18 cellular contexts compared by ENCODE assay signal in genomic region chr9:6611891-6612290, GRCh38. TPM values are rescaled to one million over a fixed set of nuclear protein-coding genes. Genes with fewer than 3 reads are reported as not detected.
DNase-seq lines count a peak whose midpoint lies in the region; ATAC-seq, FAIRE-seq and TF ChIP-seq lines count a peak whose summit lies in the region.
"Had no signal": no experiment of that assay in that cellular context is flagged by ENCODE, and none has a peak within 500 bp of the region (broad histone marks: within the 10 kb centered on the region; RNA-seq: fewer than 3 reads in every experiment).

No MANE protein-coding gene starts in this region.

- POLR2A ChIA-PET in CD8-positive, alpha-beta memory T cell (lab: Charles Lee), result no interaction called here

- no peaks in the 10 kb centered on the region for H3K36me3 ChIP-seq in CD8-positive, alpha-beta memory T cell (ENCODE audit: insufficient read depth, low read length)
- H3K36me3 ChIP-seq: BE2C had no signal

- peak overlapping the region; percentile 43 for H3K27ac Mint-ChIP-seq in progenitor cell of endocrine pancreas
- no peak overlapping the region for H3K27ac Mint-ChIP-seq in CD8-positive, alpha-beta memory T cell
- H3K27ac Mint-ChIP-seq in nephron progenitor cell, result no peak overlapping the region
- H3K27ac Mint-ChIP-seq: CD4-positive, CD25-positive, alpha-beta regulatory T cell; GM23338; HFFc6 had no signal

- no peaks in the 10 kb centered on the region for H3K9me3 ChIP-seq in CD8-positive, alpha-beta memory T cell (ENCODE audit: low read length)
- H3K9me3 ChIP-seq: BE2C, Caco-2 had no signal

- no peak overlapping the region for H3K27ac ChIP-seq in CD8-positive, alpha-beta memory T cell (ENCODE audit: low read depth, low read length)

- no peak overlapping the region for H3K4me3 ChIP-seq in CD8-positive, alpha-beta memory T cell (ENCODE audit: low read length)
- H3K4me3 ChIP-seq: GM23338 had no signal

- no peak overlapping the region for H3K4me3 Mint-ChIP-seq in progenitor cell of endocrine pancreas (ENCODE audit: low read depth)
- no peak overlapping the region for H3K4me3 Mint-ChIP-seq in CD8-positive, alpha-beta memory T cell
- no peak overlapping the region for H3K4me3 Mint-ChIP-seq in nephron progenitor cell
- H3K4me3 Mint-ChIP-seq: CD4-positive, CD25-positive, alpha-beta regulatory T cell; GM23338; HFFc6 had no signal

- peak; percentile 38 for FAIRE-seq in GM12892 (lab: Jason Lieb, UNC)
- FAIRE-seq: D721Med, G401.6, H54 had no signal

- no peaks in the 10 kb centered on the region for H3K27me3 ChIP-seq in CD8-positive, alpha-beta memory T cell (ENCODE audit: insufficient read depth, low read length, poor library complexity, severe bottlenecking)
- H3K27me3 ChIP-seq: BE2C had no signal

- ATAC-seq in HG02840 (IDR thresholded peaks at IDR 0.05; ENCODE audit: low FRiP score, unreplicated experiment), result no peak
- ATAC-seq: GM23338 had no signal

- CTCF ChIA-PET in CD8-positive, alpha-beta memory T cell (lab: Charles Lee), result no interaction called here

- TF ChIP-seq CTCF in progenitor cell of endocrine pancreas (IDR thresholded peaks at IDR 0.05; ENCODE audit: unreplicated experiment) (no peak), nephron progenitor cell (IDR thresholded peaks at IDR 0.05) (no peak)

- no peaks in the 10 kb centered on the region for H3K27me3 Mint-ChIP-seq in progenitor cell of endocrine pancreas
- no peaks in the 10 kb centered on the region for H3K27me3 Mint-ChIP-seq in CD8-positive, alpha-beta memory T cell
- no peaks in the 10 kb centered on the region for H3K27me3 Mint-ChIP-seq in nephron progenitor cell (ENCODE audit: low read depth, poor library complexity)
- H3K27me3 Mint-ChIP-seq: CD4-positive, CD25-positive, alpha-beta regulatory T cell had no signal

- no peaks in the 10 kb centered on the region for H3K4me1 ChIP-seq in CD8-positive, alpha-beta memory T cell (ENCODE audit: insufficient read depth, low read length)
- H3K4me1 ChIP-seq: BE2C, Caco-2 had no signal

- no peak for DNase-seq in GM12892 (ENCODE audit: insufficient read length)
- peak; percentile 52 for DNase-seq in astrocyte of the hippocampus (ENCODE audit: low read depth, low spot score)
- DNase-seq in progenitor cell of endocrine pancreas (ENCODE audit: low spot score, unreplicated experiment), result no peak
- DNase-seq in CD8-positive, alpha-beta memory T cell, result no peak
- no peak for DNase-seq in nephron progenitor cell
- no peak for DNase-seq in NOMO-1 treated with DMSO at 0.1 percent for 48 hours (lab: John Stamatoyannopoulos, UW; ENCODE audit: unreplicated experiment)
- DNase-seq: BE2C; C1 segment of cervical spinal cord; Caco-2; CD4-positive, CD25-positive, alpha-beta regulatory T cell; HCEC 1CT; HFFc6 had no signal

- H3K9me3 Mint-ChIP-seq in progenitor cell of endocrine pancreas (ENCODE audit: low read depth) (no peaks in the 10 kb centered on the region), nephron progenitor cell (no peaks in the 10 kb centered on the region)
- no peaks in the 10 kb centered on the region for H3K9me3 Mint-ChIP-seq in CD8-positive, alpha-beta memory T cell
- H3K9me3 Mint-ChIP-seq: GM23338, HFFc6 had no signal

- no peak for TF ChIP-seq POLR2A in GM12892 (IDR thresholded peaks at IDR 0.05; ENCODE audit: low read depth, low read length)

- H3K4me1 Mint-ChIP-seq in progenitor cell of endocrine pancreas (ENCODE audit: low read depth) (no peaks in the 10 kb centered on the region), nephron progenitor cell (no peaks in the 10 kb centered on the region)
- H3K4me1 Mint-ChIP-seq in CD8-positive, alpha-beta memory T cell, result no peaks in the 10 kb centered on the region
- H3K4me1 Mint-ChIP-seq: CD4-positive, CD25-positive, alpha-beta regulatory T cell had no signal

- H3K36me3 Mint-ChIP-seq in progenitor cell of endocrine pancreas (ENCODE audit: insufficient read depth), result no peaks in the 10 kb centered on the region
- H3K36me3 Mint-ChIP-seq in CD8-positive, alpha-beta memory T cell, result no peaks in the 10 kb centered on the region
- no peaks in the 10 kb centered on the region for H3K36me3 Mint-ChIP-seq in nephron progenitor cell (ENCODE audit: low read depth)
- H3K36me3 Mint-ChIP-seq: CD4-positive, CD25-positive, alpha-beta regulatory T cell had no signal

RNA-seq across cellular contexts. Expression of gene GLDC, which starts 33.6 kb away (rescaled TPM):
- polyA plus RNA-seq in GM12892 (2012; ENCODE audit: missing spikeins), result 69.5 TPM
- total RNA-seq in progenitor cell of endocrine pancreas, result 11.1 and 11.3 TPM in 2 replicates
- total RNA-seq in CD8-positive, alpha-beta memory T cell, result 1 to 10 TPM; 3.1 to 3.8 TPM
- 0.58 TPM for polyA plus RNA-seq in CD8-positive, alpha-beta memory T cell
- total RNA-seq: CD4-positive, CD25-positive, alpha-beta regulatory T cell; HT-29 had no signal
